Comparison of ENCODE assay signal across 1 cellular context in the genomic region with DNA sequence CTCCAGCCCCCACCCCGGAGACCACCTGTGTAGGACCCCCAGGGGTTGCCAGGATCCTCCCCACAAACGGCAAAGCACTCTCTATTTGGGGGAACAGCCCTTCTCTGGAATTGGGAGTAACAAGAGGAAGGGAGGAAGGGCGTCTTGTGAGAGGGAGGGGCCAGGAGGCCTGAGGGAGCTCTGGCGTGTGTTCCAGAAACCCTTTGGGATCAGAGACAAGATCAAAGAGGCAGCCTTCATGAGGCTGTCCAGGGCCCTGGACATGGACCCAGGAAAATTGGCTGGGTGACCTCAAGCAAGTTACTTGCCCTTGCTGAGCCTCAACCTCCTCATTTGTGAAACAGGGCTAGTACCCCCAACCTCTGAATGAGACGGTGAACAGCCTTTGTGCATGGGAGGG.
TF ChIP-seq lines count a peak whose summit lies in the region.

No MANE protein-coding gene starts in this region.

TF ChIP-seq in GM23338, 12 proteins besides CTCF, POLR2A, EP300 and RAD21 (continued from another document):
- TF ChIP-seq, protein P1, sequence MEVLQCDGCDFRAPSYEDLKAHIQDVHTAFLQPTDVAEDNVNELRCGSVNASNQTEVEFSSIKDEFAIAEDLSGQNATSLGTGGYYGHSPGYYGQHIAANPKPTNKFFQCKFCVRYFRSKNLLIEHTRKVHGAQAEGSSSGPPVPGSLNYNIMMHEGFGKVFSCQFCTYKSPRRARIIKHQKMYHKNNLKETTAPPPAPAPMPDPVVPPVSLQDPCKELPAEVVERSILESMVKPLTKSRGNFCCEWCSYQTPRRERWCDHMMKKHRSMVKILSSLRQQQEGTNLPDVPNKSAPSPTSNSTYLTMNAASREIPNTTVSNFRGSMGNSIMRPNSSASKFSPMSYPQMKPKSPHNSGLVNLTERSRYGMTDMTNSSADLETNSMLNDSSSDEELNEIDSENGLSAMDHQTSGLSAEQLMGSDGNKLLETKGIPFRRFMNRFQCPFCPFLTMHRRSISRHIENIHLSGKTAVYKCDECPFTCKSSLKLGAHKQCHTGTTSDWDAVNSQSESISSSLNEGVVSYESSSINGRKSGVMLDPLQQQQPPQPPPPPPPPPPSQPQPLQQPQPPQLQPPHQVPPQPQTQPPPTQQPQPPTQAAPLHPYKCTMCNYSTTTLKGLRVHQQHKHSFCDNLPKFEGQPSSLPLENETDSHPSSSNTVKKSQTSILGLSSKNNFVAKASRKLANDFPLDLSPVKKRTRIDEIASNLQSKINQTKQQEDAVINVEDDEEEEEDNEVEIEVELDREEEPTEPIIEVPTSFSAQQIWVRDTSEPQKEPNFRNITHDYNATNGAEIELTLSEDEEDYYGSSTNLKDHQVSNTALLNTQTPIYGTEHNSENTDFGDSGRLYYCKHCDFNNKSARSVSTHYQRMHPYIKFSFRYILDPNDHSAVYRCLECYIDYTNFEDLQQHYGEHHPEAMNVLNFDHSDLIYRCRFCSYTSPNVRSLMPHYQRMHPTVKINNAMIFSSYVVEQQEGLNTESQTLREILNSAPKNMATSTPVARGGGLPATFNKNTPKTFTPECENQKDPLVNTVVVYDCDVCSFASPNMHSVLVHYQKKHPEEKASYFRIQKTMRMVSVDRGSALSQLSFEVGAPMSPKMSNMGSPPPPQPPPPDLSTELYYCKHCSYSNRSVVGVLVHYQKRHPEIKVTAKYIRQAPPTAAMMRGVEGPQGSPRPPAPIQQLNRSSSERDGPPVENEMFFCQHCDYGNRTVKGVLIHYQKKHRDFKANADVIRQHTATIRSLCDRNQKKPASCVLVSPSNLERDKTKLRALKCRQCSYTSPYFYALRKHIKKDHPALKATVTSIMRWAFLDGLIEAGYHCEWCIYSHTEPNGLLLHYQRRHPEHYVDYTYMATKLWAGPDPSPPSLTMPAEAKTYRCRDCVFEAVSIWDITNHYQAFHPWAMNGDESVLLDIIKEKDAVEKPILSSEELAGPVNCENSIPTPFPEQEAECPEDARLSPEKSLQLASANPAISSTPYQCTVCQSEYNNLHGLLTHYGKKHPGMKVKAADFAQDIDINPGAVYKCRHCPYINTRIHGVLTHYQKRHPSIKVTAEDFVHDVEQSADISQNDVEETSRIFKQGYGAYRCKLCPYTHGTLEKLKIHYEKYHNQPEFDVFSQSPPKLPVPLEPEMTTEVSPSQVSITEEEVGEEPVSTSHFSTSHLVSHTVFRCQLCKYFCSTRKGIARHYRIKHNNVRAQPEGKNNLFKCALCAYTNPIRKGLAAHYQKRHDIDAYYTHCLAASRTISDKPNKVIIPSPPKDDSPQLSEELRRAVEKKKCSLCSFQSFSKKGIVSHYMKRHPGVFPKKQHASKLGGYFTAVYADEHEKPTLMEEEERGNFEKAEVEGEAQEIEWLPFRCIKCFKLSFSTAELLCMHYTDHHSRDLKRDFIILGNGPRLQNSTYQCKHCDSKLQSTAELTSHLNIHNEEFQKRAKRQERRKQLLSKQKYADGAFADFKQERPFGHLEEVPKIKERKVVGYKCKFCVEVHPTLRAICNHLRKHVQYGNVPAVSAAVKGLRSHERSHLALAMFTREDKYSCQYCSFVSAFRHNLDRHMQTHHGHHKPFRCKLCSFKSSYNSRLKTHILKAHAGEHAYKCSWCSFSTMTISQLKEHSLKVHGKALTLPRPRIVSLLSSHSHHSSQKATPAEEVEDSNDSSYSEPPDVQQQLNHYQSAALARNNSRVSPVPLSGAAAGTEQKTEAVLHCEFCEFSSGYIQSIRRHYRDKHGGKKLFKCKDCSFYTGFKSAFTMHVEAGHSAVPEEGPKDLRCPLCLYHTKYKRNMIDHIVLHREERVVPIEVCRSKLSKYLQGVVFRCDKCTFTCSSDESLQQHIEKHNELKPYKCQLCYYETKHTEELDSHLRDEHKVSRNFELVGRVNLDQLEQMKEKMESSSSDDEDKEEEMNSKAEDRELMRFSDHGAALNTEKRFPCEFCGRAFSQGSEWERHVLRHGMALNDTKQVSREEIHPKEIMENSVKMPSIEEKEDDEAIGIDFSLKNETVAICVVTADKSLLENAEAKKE (CRISPR knock-in tag; IDR thresholded peaks at IDR 0.05): no peak
- TF ChIP-seq EZH2 (IDR thresholded peaks at IDR 0.05; ENCODE audit: low read depth, unreplicated experiment) (no peak), ZNF331 (CRISPR knock-in tag; IDR thresholded peaks at IDR 0.05; ENCODE audit: low read depth) (no peak), STAT1 (IDR thresholded peaks at IDR 0.05; ENCODE audit: unreplicated experiment) (no peak), POLR2AphosphoS5 (IDR thresholded peaks at IDR 0.05; ENCODE audit: low read depth) (no peak), JUNB (IDR thresholded peaks at IDR 0.05; ENCODE audit: unreplicated experiment) (no peak), ZNF114 (CRISPR knock-in tag; IDR thresholded peaks at IDR 0.05) (no peak)
